ENCODE assay signal across 30 cellular contexts in the genomic region with DNA sequence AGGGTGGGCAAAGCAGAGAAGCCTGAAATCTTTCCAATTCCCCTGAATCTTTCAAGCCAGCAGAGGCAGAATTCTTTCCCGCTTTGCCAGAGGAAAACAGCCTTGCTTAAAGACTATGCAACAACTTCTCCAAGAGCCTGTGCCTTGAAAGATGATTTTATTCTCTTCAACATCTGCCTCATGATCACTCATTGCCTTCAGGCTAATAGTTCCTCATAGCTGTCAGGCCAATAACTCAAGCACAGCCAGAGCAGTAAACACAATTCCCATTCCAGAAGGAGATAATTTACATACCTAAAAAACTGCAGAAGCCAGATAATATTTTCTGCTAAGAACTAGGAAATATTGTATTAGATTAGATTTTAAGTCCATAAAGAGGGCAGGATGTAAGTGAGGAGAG.
"Had no signal": no experiment of that assay in that cellular context is flagged by ENCODE, and none has a peak within 500 bp of the region (broad histone marks: within the 10 kb centered on the region; RNA-seq: fewer than 3 reads in every experiment).

No MANE protein-coding gene starts in this region.

- H3K27ac ChIP-seq: adrenal gland, PC-9, RWPE1, VCaP had no signal

- H3K4me2 ChIP-seq: PC-9 had no signal

- H3K4me1 ChIP-seq: adrenal gland had no signal

- H3K9me3 ChIP-seq: adrenal gland, MG63 had no signal

- H3K27me3 ChIP-seq: adrenal gland, MG63 had no signal

- H2AFZ ChIP-seq: PC-9 had no signal

- H3K4me3 ChIP-seq: adrenal gland, MG63, PC-9 had no signal

- H3K36me3 ChIP-seq: adrenal gland, MG63 had no signal

- DNase-seq: activated B cell treated with CpG ODN at 0.5 μM for 24 hours; activated CD4-positive, alpha-beta memory T cell treated with anti-CD3 and anti-CD28 coated beads for 36 hours; activated CD4-positive, alpha-beta T cell treated with anti-CD3 and anti-CD28 coated beads for 4 hours; activated CD4-positive, alpha-beta T cell treated with anti-CD3 and anti-CD28 coated beads, Interleukin-2, amount 50 U/mL, for 1 hour; activated CD4-positive, CD25-positive, alpha-beta regulatory T cell treated with anti-CD3 and anti-CD28 coated beads, Interleukin-2, amount 50 U/mL, for 72 hours; activated CD8-positive, alpha-beta memory T cell treated with anti-CD3 and anti-CD28 coated beads, Interleukin-2, amount 50 U/mL, for 4 hours; activated gamma-delta T cell treated with Interleukin-2 at 50 U/mL for 16 hours; activated naive CD4-positive, alpha-beta T cell treated with anti-CD3 and anti-CD28 coated beads for 36 hours; activated T-cell treated with anti-CD3 and anti-CD28 coated beads for 4 hours; activated T-cell treated with anti-CD3 and anti-CD28 coated beads, Interleukin-2, amount 50 U/mL, for 4 hours; adrenal gland; anterior cingulate cortex; central memory CD4-positive, alpha-beta T cell; Kasumi-1; KG1; MG63; NCI-H1092; NCI-H1436 treated with DMSO at 0.1 percent for 48 hours; NCI-H1694 treated with DMSO at 0.1 percent for 48 hours; NCI-H2029; NCI-H446; NCI-H510A treated with DMSO at 0.1 percent for 48 hours; NCI-H526 treated with DMSO at 0.1 percent for 48 hours; NCI-H774; PC-9; SIG-M5; T-cell; T-helper 17 cell had no signal
